ENCODE assay signal across 8 cellular contexts in genomic region chr14:52961060-52961639, GRCh38. TPM values are rescaled to one million over a fixed set of nuclear protein-coding genes. Genes with fewer than 3 reads are reported as not detected.
DNase-seq lines count a peak whose midpoint lies in the region; ATAC-seq and TF ChIP-seq lines count a peak whose summit lies in the region.

No MANE protein-coding gene starts in this region.

- no peak overlapping the region for H3K4me3 Mint-ChIP-seq in neural progenitor cell

- H3K27ac ChIP-seq in DOHH2 (ENCODE audit: low read depth, low read length) (no peak overlapping the region), fibroblast of lung (ENCODE audit: insufficient read depth, low read length) (no peak overlapping the region), neural progenitor cell (no peak overlapping the region)

- H3F3A ChIP-seq in DOHH2 (ENCODE audit: control insufficient read depth, insufficient read depth): no peaks in the 10 kb centered on the region
- H3F3A ChIP-seq in neural progenitor cell (ENCODE audit: low read depth): peaks cover 16% of the 10 kb centered on the region

- no peaks in the 10 kb centered on the region for H3K9me3 ChIP-seq in DOHH2 (ENCODE audit: control insufficient read depth, insufficient read depth, low read length)
- no peaks in the 10 kb centered on the region for H3K9me3 ChIP-seq in fibroblast of lung (ENCODE audit: control insufficient read depth, insufficient read depth, low read depth, low read length)
- no peaks in the 10 kb centered on the region for H3K9me3 ChIP-seq in neural progenitor cell (ENCODE audit: low read depth)

- H3K9ac ChIP-seq in fibroblast of lung (ENCODE audit: insufficient read depth, low read length) (no peak overlapping the region), neural progenitor cell (no peak overlapping the region)

- H3K4me2 ChIP-seq in DOHH2 (ENCODE audit: low read length): no peak overlapping the region
- no peak overlapping the region for H3K4me2 ChIP-seq in fibroblast of lung (ENCODE audit: extremely low read depth, insufficient read depth, low read length)
- H3K4me2 ChIP-seq in neural progenitor cell: no peak overlapping the region

- H3K9me2 ChIP-seq in DOHH2 (replicated peaks; ENCODE audit: control insufficient read depth, low read length): no peaks in the 10 kb centered on the region

- no peaks in the 10 kb centered on the region for H3K27me3 Mint-ChIP-seq in neural progenitor cell (ENCODE audit: insufficient read depth, low read depth)

- H3K27me3 ChIP-seq in DOHH2 (ENCODE audit: control insufficient read depth, low read length) (no peaks in the 10 kb centered on the region; the same call in 1 of the 2 replicates), fibroblast of lung (ENCODE audit: control insufficient read depth, insufficient read depth, low read length) (no peaks in the 10 kb centered on the region), neural progenitor cell (no peaks in the 10 kb centered on the region)

- TF ChIP-seq CTCF in DOHH2 (IDR thresholded peaks at IDR 0.05; ENCODE audit: low read depth, low read length, poor library complexity, severe bottlenecking): peak; percentile 41
- peak; percentile 49 to 65 for TF ChIP-seq CTCF in fibroblast of lung (conservative IDR thresholded peaks at IDR 0.05 in 1 of 2, IDR thresholded peaks at IDR 0.05 in 1 of 2; ENCODE audit: low read depth in 1 of 2, low read length in 2 of 2)
- peak; percentile 69 for TF ChIP-seq CTCF in neural progenitor cell (IDR thresholded peaks at IDR 0.05)

- H3K4me1 Mint-ChIP-seq in neural progenitor cell: no peaks in the 10 kb centered on the region

- H4K20me1 ChIP-seq in DOHH2 (ENCODE audit: control insufficient read depth, insufficient read depth, low read depth, low read length) (no peaks in the 10 kb centered on the region), fibroblast of lung (ENCODE audit: control insufficient read depth, extremely low read depth, insufficient read depth, low read length) (no peaks in the 10 kb centered on the region), neural progenitor cell (ENCODE audit: low read depth) (no peaks in the 10 kb centered on the region)

- peaks cover 5% of the 10 kb centered on the region for H3K9me3 Mint-ChIP-seq in neural progenitor cell

- H3K36me3 Mint-ChIP-seq in neural progenitor cell: peaks cover 3% of the 10 kb centered on the region

- H3K4me1 ChIP-seq in DOHH2 (ENCODE audit: control insufficient read depth, low read length) (no peaks in the 10 kb centered on the region), fibroblast of lung (ENCODE audit: control insufficient read depth, extremely low read depth, insufficient read depth, low read length) (peaks cover 2% of the 10 kb centered on the region), neural progenitor cell (peaks cover 17% of the 10 kb centered on the region)

- H3K4me3 ChIP-seq in DOHH2 (ENCODE audit: low read length) (no peak overlapping the region), fibroblast of lung (replicated peaks in 1 of 4; ENCODE audit: control extremely low read depth in 1 of 4, insufficient read depth in 1 of 4, low read depth in 3 of 4, low read length in 4 of 4) (no peak overlapping the region), neural progenitor cell (no peak overlapping the region)

- H2AFZ ChIP-seq in fibroblast of lung (ENCODE audit: low read length) (no peak overlapping the region), neural progenitor cell (replicated peaks) (peak overlapping the region; percentile 65)

- ATAC-seq in HG02885 (IDR thresholded peaks at IDR 0.05; ENCODE audit: poor library complexity, unreplicated experiment) (peak; percentile 73), HG03565 (IDR thresholded peaks at IDR 0.05; ENCODE audit: unreplicated experiment) (no peak)

- no peaks in the 10 kb centered on the region for H3K79me2 ChIP-seq in DOHH2 (ENCODE audit: control insufficient read depth, low read length)
- no peaks in the 10 kb centered on the region for H3K79me2 ChIP-seq in fibroblast of lung (ENCODE audit: control insufficient read depth, insufficient read depth, low read length)
- H3K79me2 ChIP-seq in neural progenitor cell (ENCODE audit: low read depth): no peaks in the 10 kb centered on the region

- no peaks in the 10 kb centered on the region for H3K36me3 ChIP-seq in DOHH2 (ENCODE audit: control insufficient read depth, low read length)
- no peaks in the 10 kb centered on the region for H3K36me3 ChIP-seq in fibroblast of lung (ENCODE audit: control insufficient read depth, insufficient read depth, low read length)
- no peaks in the 10 kb centered on the region for H3K36me3 ChIP-seq in neural progenitor cell

- DNase-seq in NCI-H748 (lab: John Stamatoyannopoulos, UW; ENCODE audit: unreplicated experiment): peak; percentile 73
- peak; percentile 30 for DNase-seq in activated CD8-positive, alpha-beta memory T cell treated with anti-CD3 and anti-CD28 coated beads, Interleukin-2, amount 50 U/mL, for 1 hour (ENCODE audit: extremely low read depth)
- peak; percentile 55 to 76 for DNase-seq in fibroblast of lung (ENCODE audit: low read depth in 2 of 2)
- peak; percentile 69 for DNase-seq in neural progenitor cell (ENCODE audit: low spot score)
- DNase-seq in NCI-H2227 (lab: John Stamatoyannopoulos, UW; ENCODE audit: unreplicated experiment): no peak

- H3K27ac Mint-ChIP-seq in neural progenitor cell: no peak overlapping the region

RNA-seq across cellular contexts. Expression of gene FERMT2, which starts 10.3 kb away (rescaled TPM):
- total RNA-seq in fibroblast of lung (111 and 128 TPM in 2 replicates), neural progenitor cell (ENCODE audit: low replicate concordance) (114 and 166 TPM in 2 replicates)
- polyA plus RNA-seq in fibroblast of lung: 176 and 439 TPM in 2 replicates
- 78.4 and 190 TPM in 2 replicates for polyA plus RNA-seq in fibroblast of lung (2012)
- 67.7 and 184 TPM in 2 replicates for polyA minus RNA-seq in fibroblast of lung (ENCODE audit: low replicate concordance)
